In genomic region chr6:155201461-155202226, GRCh38 we compare ENCODE assay signal across 9 cellular contexts.
DNase-seq lines count a peak whose midpoint lies in the region; ATAC-seq and TF ChIP-seq lines count a peak whose summit lies in the region.
"Had no signal": no experiment of that assay in that cellular context is flagged by ENCODE, and none has a peak within 500 bp of the region (broad histone marks: within the 10 kb centered on the region; RNA-seq: fewer than 3 reads in every experiment).

No MANE protein-coding gene starts in this region.

- H3K4me1 ChIP-seq in PC-3 (ENCODE audit: insufficient read depth, low read length) (peaks cover 14% of the 10 kb centered on the region), mesendoderm (ENCODE audit: control insufficient read depth, low read depth, low read length) (no peaks in the 10 kb centered on the region)

- no peaks in the 10 kb centered on the region for H3K27me3 ChIP-seq in AG04450 (ENCODE audit: control insufficient read depth, insufficient read depth, low read length)
- no peaks in the 10 kb centered on the region for H3K27me3 ChIP-seq in PC-3 (ENCODE audit: low read length)
- H3K27me3 ChIP-seq in mesendoderm (ENCODE audit: insufficient read depth, low read length, poor library complexity), result no peaks in the 10 kb centered on the region

- peak; percentile 87 for ATAC-seq in PC-3

- no peak overlapping the region for H2AK5ac ChIP-seq in mesendoderm (ENCODE audit: low read length)

- H3K9me3 Mint-ChIP-seq in T-helper 2 cell treated with Interferon-gamma antibody and Interleukin-4, amounts not matched to agents 5 μg/mL and 100 μg/mL, for 36 hours, result peaks cover 4% of the 10 kb centered on the region

- H3K36me3 ChIP-seq in PC-3 (ENCODE audit: low read depth, low read length) (no peaks in the 10 kb centered on the region), mesendoderm (ENCODE audit: control insufficient read depth, insufficient read depth, low read length) (no peaks in the 10 kb centered on the region)

- POLR2A ChIA-PET in AG04450 (lab: Yijun Ruan, JAX) (interaction anchor here (0.6 to 1.4 kb wide), 3 partner anchors 13 to 46 kb away, joined by 5 to 12 read pairs (median 6); no protein-coding TSS in a partner anchor), HEK293T (lab: Yijun Ruan, JAX) (no interaction called here), PC-3 (lab: Charles Lee; ENCODE audit: unreplicated experiment) (no interaction called here)

- H3K18ac ChIP-seq in mesendoderm (ENCODE audit: low read length), result no peak overlapping the region

- intact Hi-C loops in PC-3 (cut with micrococcal nuclease), result loop anchor here (1.0 kb wide), 2 partner anchors 12 to 23 kb away; no protein-coding TSS in a partner anchor

- no peaks in the 10 kb centered on the region for H3K4me1 Mint-ChIP-seq in T-helper 2 cell treated with Interferon-gamma antibody and Interleukin-4, amounts not matched to agents 5 μg/mL and 100 μg/mL, for 36 hours (ENCODE audit: low read depth)

- no peaks in the 10 kb centered on the region for H3K9me3 ChIP-seq in AG04450 (ENCODE audit: control insufficient read depth, insufficient read depth, low read length)
- H3K9me3 ChIP-seq in PC-3 (ENCODE audit: low read length), result no peaks in the 10 kb centered on the region

- no peaks in the 10 kb centered on the region for H3K27me3 Mint-ChIP-seq in T-helper 2 cell treated with Interferon-gamma antibody and Interleukin-4, amounts not matched to agents 5 μg/mL and 100 μg/mL, for 36 hours (ENCODE audit: low read depth)

- no peak overlapping the region for H3K23ac ChIP-seq in mesendoderm (ENCODE audit: low read length)

- no peaks in the 10 kb centered on the region for H3K9me2 ChIP-seq in PC-3 (replicated peaks; ENCODE audit: low read length)

- BruUV-seq in PC-3 (replicated peaks; lab: Mats Ljungman, UMichigan), result no TSS peak

- WGBS in mesendoderm (ENCODE audit: extremely low coverage, insufficient coverage, low lambda C conversion rate), result no CpG with 5 or more reads among the region's 7 CpGs

- H3K4me3 ChIP-seq in AG04450 (ENCODE audit: low read depth, low read length) (no peak overlapping the region), PC-3 (ENCODE audit: low read length) (peak overlapping the region; percentile 16; the same call in 1 of the 2 replicates), mesendoderm (ENCODE audit: low read length) (no peak overlapping the region)

- H3K4me2 ChIP-seq in PC-3 (ENCODE audit: low read length) (peak overlapping the region; percentile 77), mesendoderm (ENCODE audit: low read length) (no peak overlapping the region)

- no peak overlapping the region for H3K4ac ChIP-seq in mesendoderm (ENCODE audit: low read depth, low read length)

- DNase-seq in AG04450 (ENCODE audit: low read depth, low spot score) (peak; percentile 49), HEK293T (ENCODE audit: extremely low spot score) (peak; percentile 32), PC-3 (peak; percentile 88), glomerular visceral epithelial cell (ENCODE audit: extremely low spot score) (peak; percentile 72), retina (no peak), mesendoderm (no peak)
- DNase-seq in T-helper 2 cell treated with Interferon-gamma antibody and Interleukin-4, amounts not matched to agents 5 μg/mL and 100 μg/mL, for 36 hours (ENCODE audit: low spot score), result no peak
- DNase-seq in effector CD8-positive, alpha-beta T cell (lab: John Stamatoyannopoulos, UW), result no peak
- DNase-seq: activated CD4-positive, alpha-beta T cell treated with anti-CD3 and anti-CD28 coated beads, Interleukin-2, amount 50 U/mL, for 4 hours had no signal

- no peak overlapping the region for H4K8ac ChIP-seq in mesendoderm (ENCODE audit: low read depth, low read length)

- CTCF ChIA-PET in AG04450 (lab: Charles Lee), result no interaction called here
- CTCF ChIA-PET in HEK293T (lab: Yijun Ruan, JAX), result interaction anchor here (0.7 kb wide), 1 partner anchor 24 kb away, joined by 4 read pairs; no protein-coding TSS in a partner anchor
- CTCF ChIA-PET in PC-3 (lab: Charles Lee), result interaction anchor here (0.6 to 0.7 kb wide), 2 partner anchors 13 to 241 kb away, joined by 3 to 4 read pairs; no protein-coding TSS in a partner anchor

- H3K79me2 ChIP-seq in PC-3 (ENCODE audit: low read length), result no peaks in the 10 kb centered on the region
- no peaks in the 10 kb centered on the region for H3K79me2 ChIP-seq in mesendoderm (ENCODE audit: control insufficient read depth, insufficient read depth, low read length)

- no peaks in the 10 kb centered on the region for H4K20me1 ChIP-seq in PC-3 (ENCODE audit: low read length)

- H4K5ac ChIP-seq in mesendoderm (ENCODE audit: low read length), result no peak overlapping the region

- no peak overlapping the region for H2BK15ac ChIP-seq in mesendoderm (replicated peaks; ENCODE audit: low read depth)

- H3K56ac ChIP-seq in mesendoderm (ENCODE audit: low read length), result no peak overlapping the region

- no peak overlapping the region for H2BK5ac ChIP-seq in mesendoderm (ENCODE audit: low read length)

- peak overlapping the region; percentile 48; the same call in 1 of the 2 replicates for H2AFZ ChIP-seq in PC-3 (ENCODE audit: low read length)

- TF ChIP-seq CTCF in AG04450 (IDR thresholded peaks at IDR 0.05; ENCODE audit: low read depth, low read length) (no peak), PC-3 (conservative IDR thresholded peaks at IDR 0.05; ENCODE audit: low read depth, low read length) (no peak)

- H3K27ac Mint-ChIP-seq in T-helper 2 cell treated with Interferon-gamma antibody and Interleukin-4, amounts not matched to agents 5 μg/mL and 100 μg/mL, for 36 hours, result no peak overlapping the region

- peaks cover 5% of the 10 kb centered on the region for H3F3A ChIP-seq in PC-3 (ENCODE audit: low read length, unreplicated experiment)

- peaks cover 7% of the 10 kb centered on the region for H3K36me3 Mint-ChIP-seq in T-helper 2 cell treated with Interferon-gamma antibody and Interleukin-4, amounts not matched to agents 5 μg/mL and 100 μg/mL, for 36 hours (ENCODE audit: low read depth)

- no peak overlapping the region for H2BK120ac ChIP-seq in mesendoderm (ENCODE audit: low read depth, low read length)

- H3K27ac ChIP-seq in AG04450 (ENCODE audit: low read depth, low read length) (peak overlapping the region; percentile 40), PC-3 (ENCODE audit: low read length) (peak overlapping the region; percentile 93), mesendoderm (ENCODE audit: low read depth, low read length) (no peak overlapping the region)

- H3K79me1 ChIP-seq in mesendoderm (ENCODE audit: low read length), result no peaks in the 10 kb centered on the region

- H3K4me3 Mint-ChIP-seq in T-helper 2 cell treated with Interferon-gamma antibody and Interleukin-4, amounts not matched to agents 5 μg/mL and 100 μg/mL, for 36 hours, result no peak overlapping the region

- H3K9ac ChIP-seq in PC-3 (ENCODE audit: low read length), result peak overlapping the region; percentile 57
- no peak overlapping the region for H3K9ac ChIP-seq in mesendoderm (ENCODE audit: low read length)

TF ChIP-seq in HEK293T, 16 proteins besides CTCF, POLR2A, EP300 and RAD21:
- TF ChIP-seq HDGF (IDR thresholded peaks at IDR 0.05; ENCODE audit: borderline replicate concordance) (no peak), FOXM1 (IDR thresholded peaks at IDR 0.05; ENCODE audit: borderline replicate concordance) (no peak), L3MBTL2 (conservative IDR thresholded peaks at IDR 0.05) (peak; percentile 58), TARDBP (IDR thresholded peaks at IDR 0.05) (no peak), FOXA1 (IDR thresholded peaks at IDR 0.05) (no peak; the same call in 1 of the 2 replicates), NFRKB (IDR thresholded peaks at IDR 0.05) (no peak), ELF4 (IDR thresholded peaks at IDR 0.05) (no peak), ZNF384 (IDR thresholded peaks at IDR 0.05) (peak; percentile 48; the same call in 1 of the 2 replicates), SUZ12 (IDR thresholded peaks at IDR 0.05) (no peak), SP1 (IDR thresholded peaks at IDR 0.05) (no peak), PKNOX1 (IDR thresholded peaks at IDR 0.05) (peak; percentile 95), CTBP1 (IDR thresholded peaks at IDR 0.05; ENCODE audit: borderline replicate concordance) (peak; percentile 93), LEF1 (IDR thresholded peaks at IDR 0.05; ENCODE audit: borderline replicate concordance) (no peak), FOXK2 (IDR thresholded peaks at IDR 0.05) (no peak), ARNT (IDR thresholded peaks at IDR 0.05) (peak; percentile 79), BHLHE40 (IDR thresholded peaks at IDR 0.05; ENCODE audit: borderline replicate concordance) (no peak)
TF ChIP-seq in HEK293T: peak in this region for 5.

Comparison
In these comparisons a context has a peak if more than half of its experiments do, and no peak if none do; other contexts are left out.
1. DNase-seq: peak in AG04450 (single experiment), HEK293T (single experiment), PC-3 (single experiment) and glomerular visceral epithelial cell (single experiment); none in retina (single experiment), T-helper 2 cell treated with Interferon-gamma antibody and Interleukin-4, amounts not matched to agents 5 μg/mL and 100 μg/mL, for 36 hours (single experiment), mesendoderm (single experiment) and effector CD8-positive, alpha-beta T cell (single experiment).